In the genomic region with DNA sequence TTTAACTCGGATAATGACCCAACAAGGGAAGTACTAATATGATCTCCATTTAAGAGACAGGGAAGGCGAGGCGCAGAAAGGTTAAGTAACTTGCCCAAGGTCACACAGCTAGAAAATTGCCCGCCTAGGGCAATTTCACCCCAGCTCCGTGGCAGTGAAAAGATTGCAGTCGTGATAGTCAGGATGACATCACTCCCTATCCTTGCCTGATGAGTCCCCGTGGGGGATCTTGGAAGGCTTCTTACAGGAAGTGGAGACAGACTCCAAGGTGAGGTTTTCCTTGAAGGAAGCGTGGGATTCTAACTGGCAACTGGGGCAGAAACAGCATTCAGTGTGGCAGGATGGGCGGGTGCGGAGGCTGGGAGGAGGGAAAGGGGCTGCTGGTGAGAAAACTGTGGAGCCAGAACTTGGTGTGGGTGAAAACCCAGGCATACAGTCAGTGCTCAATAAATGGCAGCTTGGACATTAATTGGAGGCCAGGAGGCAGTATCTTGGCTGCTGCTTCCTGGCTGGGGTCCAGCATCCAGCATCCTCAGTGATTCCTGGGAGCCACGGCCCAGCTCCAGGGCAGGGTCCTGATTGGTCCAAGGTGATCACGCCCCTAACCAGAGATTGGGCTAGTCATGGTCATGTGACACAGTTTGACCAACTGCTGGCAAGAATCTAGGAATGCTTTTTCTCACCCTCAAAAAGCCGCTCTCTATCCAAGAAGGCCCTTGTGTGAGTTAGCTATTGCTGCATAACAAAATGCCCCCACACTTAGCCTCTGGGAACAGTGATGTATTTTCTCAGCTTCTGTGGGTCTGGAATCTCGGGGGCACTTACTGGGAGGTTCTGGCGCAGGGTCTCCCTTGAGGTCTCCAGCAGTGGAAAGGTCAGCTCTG, we compare ENCODE assay signal across 1 cellular context.
TF ChIP-seq lines count a peak whose summit lies in the region.

No MANE protein-coding gene starts in this region.

TF ChIP-seq in WTC11, 78 proteins besides CTCF, POLR2A, EP300 and RAD21 (continued from another document):
- peak; percentile 46; the same call in 1 of the 2 replicates for TF ChIP-seq USF2 (CRISPR knock-in tag; IDR thresholded peaks at IDR 0.05)
- peak; percentile 40; the same call in 1 of the 2 replicates for TF ChIP-seq NFYB (CRISPR knock-in tag; conservative IDR thresholded peaks at IDR 0.05; ENCODE audit: low read depth)
- 0 out of 2 replicates have a peak, but pooled peaks have one; percentile 22 for TF ChIP-seq USF1 (CRISPR knock-in tag; IDR thresholded peaks at IDR 0.05)
- no peak for TF ChIP-seq PRRX2 (CRISPR knock-in tag; IDR thresholded peaks at IDR 0.05)
- no peak for TF ChIP-seq CBFB (CRISPR knock-in tag; IDR thresholded peaks at IDR 0.05; ENCODE audit: low read depth)
